In genomic region chr7:117066668-117067067, GRCh38 we compare ENCODE assay signal across 13 cellular contexts.
DNase-seq lines count a peak whose midpoint lies in the region; ATAC-seq and TF ChIP-seq lines count a peak whose summit lies in the region.
"Had no signal": no experiment of that assay in that cellular context is flagged by ENCODE, and none has a peak within 500 bp of the region (broad histone marks: within the 10 kb centered on the region; RNA-seq: fewer than 3 reads in every experiment).

No MANE protein-coding gene starts in this region.

- H3K9me3 Mint-ChIP-seq in HFFc6 = no peaks in the 10 kb centered on the region
- H3K9me3 Mint-ChIP-seq: IgD-negative memory B cell had no signal

- H3K4me3 Mint-ChIP-seq in HFFc6 = no peak overlapping the region
- H3K4me3 Mint-ChIP-seq: IgD-negative memory B cell had no signal

- ATAC-seq in GM18909 (IDR thresholded peaks at IDR 0.05; ENCODE audit: poor library complexity, unreplicated experiment) (peak; percentile 59), HG02885 (IDR thresholded peaks at IDR 0.05; ENCODE audit: poor library complexity, unreplicated experiment) (peak; percentile 71), left lung (peak; percentile 59), HG03159 (IDR thresholded peaks at IDR 0.05; ENCODE audit: unreplicated experiment) (no peak)

- peaks cover 50% of the 10 kb centered on the region for H3K4me1 Mint-ChIP-seq in HFFc6 (ENCODE audit: low read depth)

- peaks cover 3 to 24% of the 10 kb centered on the region in 2 donors for H3K4me1 ChIP-seq in left lung

- no peaks in the 10 kb centered on the region for H3K27me3 ChIP-seq in left lung

- H3K4me3 ChIP-seq in NB4 (ENCODE audit: low read depth, low read length) (no peak overlapping the region), left lung (no peak overlapping the region)

- DNase-seq in NB4 (ENCODE audit: low read depth) (peak; percentile 73), left lung (no peak), HFFc6 (no peak), dedifferentiated amniotic fluid mesenchymal stem cell (ENCODE audit: extremely low spot score) (no peak), ureter (ENCODE audit: low spot score) (no peak)
- DNase-seq: activated naive CD4-positive, alpha-beta T cell treated with anti-CD3 and anti-CD28 coated beads, Interleukin-2, amount 50 U/mL, for 16 hours; cerebellar nuclear complex; COR-L47; NCI-H2107 had no signal

- no peak for TF ChIP-seq CTCF in NB4 (IDR thresholded peaks at IDR 0.05; ENCODE audit: low read depth, low read length)
- no peak for TF ChIP-seq CTCF in left lung (IDR thresholded peaks at IDR 0.05)
- TF ChIP-seq CTCF in HFFc6 (IDR thresholded peaks at IDR 0.05) = no peak

- intact Hi-C loops in left lung (cut with DNase I) = no loop called here

- H3K36me3 ChIP-seq in left lung = no peaks in the 10 kb centered on the region

- H3K27ac ChIP-seq in left lung = no peak overlapping the region

- TF ChIP-seq POLR2A in NB4 (IDR thresholded peaks at IDR 0.05; ENCODE audit: extremely low read depth, insufficient read length) = no peak

- H3K9me3 ChIP-seq in left lung = no peaks in the 10 kb centered on the region

- no peaks in the 10 kb centered on the region for H3K36me3 Mint-ChIP-seq in HFFc6 (ENCODE audit: low read depth)

- H3K27ac Mint-ChIP-seq in HFFc6 = no peak overlapping the region
- H3K27ac Mint-ChIP-seq: IgD-negative memory B cell had no signal

- no peaks in the 10 kb centered on the region; the same call in 1 of the 2 replicates for H3K27me3 Mint-ChIP-seq in HFFc6 (ENCODE audit: insufficient read depth)
- H3K27me3 Mint-ChIP-seq: IgD-negative memory B cell had no signal
